ENCODE assay signal across 10 cellular contexts in the genomic region with DNA sequence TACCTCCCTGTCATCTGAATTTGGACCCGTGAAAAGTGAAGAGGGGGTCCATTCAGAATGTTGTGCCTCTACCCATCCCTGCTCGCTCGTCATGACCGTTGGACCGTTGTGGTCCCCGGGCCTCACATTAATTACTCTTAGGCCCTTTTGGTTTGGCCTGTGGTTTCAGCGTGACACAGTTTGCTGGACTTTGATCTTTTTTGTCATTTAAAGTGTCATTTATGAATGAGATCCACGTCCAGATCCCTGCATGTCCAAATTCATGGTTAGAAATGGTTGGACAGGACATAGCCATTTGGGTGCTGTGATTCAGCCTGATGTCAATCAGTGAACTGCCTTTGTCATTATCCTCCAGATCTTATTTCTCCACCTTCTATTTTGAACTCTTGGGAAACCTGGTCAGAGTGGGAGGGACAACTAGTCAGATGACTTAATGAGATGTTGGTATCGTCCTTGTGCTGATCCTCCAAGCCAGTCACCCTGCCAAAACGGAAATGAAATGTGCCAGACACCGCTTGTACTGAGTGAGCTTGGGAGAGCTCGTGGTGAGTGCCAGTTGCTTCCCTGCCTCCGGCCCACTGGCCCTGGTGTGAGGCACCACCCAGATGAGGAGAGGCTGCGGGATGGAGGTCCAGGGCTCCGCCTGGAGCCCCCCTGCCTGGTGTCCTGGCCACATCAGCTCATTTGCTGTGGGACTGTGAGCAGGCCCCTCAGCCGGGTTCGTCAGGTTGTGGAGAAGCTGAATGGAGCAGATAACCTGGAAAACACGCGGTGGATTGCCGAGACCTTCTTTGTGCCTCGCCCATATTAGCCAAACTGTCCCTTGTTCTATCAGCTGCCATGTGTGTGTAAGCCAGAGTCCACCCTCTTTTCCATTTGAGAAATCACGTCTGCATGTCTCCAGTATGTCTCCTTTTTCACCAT.
DNase-seq lines count a peak whose midpoint lies in the region; ATAC-seq and TF ChIP-seq lines count a peak whose summit lies in the region.
"Had no signal": no experiment of that assay in that cellular context is flagged by ENCODE, and none has a peak within 500 bp of the region (broad histone marks: within the 10 kb centered on the region; RNA-seq: fewer than 3 reads in every experiment).

No MANE protein-coding gene starts in this region.

- H3K4me3 Mint-ChIP-seq in activated T-cell treated with anti-CD3 and anti-CD28 coated beads, Interleukin-2, amount 50 U/mL, for 72 hours = no peak overlapping the region
- H3K4me3 Mint-ChIP-seq in activated T-cell treated with anti-CD3 and anti-CD28 coated beads, Interleukin-2, amount 50 U/mL, for 4 hours = no peak overlapping the region

- H3K27me3 ChIP-seq in body of pancreas (no peaks in the 10 kb centered on the region), tibial artery (no peaks in the 10 kb centered on the region)

- H3K9me3 ChIP-seq in body of pancreas = no peaks in the 10 kb centered on the region
- H3K9me3 ChIP-seq in tibial artery = no peaks in the 10 kb centered on the region

- H3K27ac Mint-ChIP-seq in activated T-cell treated with anti-CD3 and anti-CD28 coated beads, Interleukin-2, amount 50 U/mL, for 72 hours = peak overlapping the region; percentile 35

- H3K4me3 ChIP-seq in body of pancreas (no peak overlapping the region), tibial artery (no peak overlapping the region)
- H3K4me3 ChIP-seq: skin epidermis had no signal

- H3K27me3 Mint-ChIP-seq in activated T-cell treated with anti-CD3 and anti-CD28 coated beads, Interleukin-2, amount 50 U/mL, for 72 hours (ENCODE audit: low read depth) = no peaks in the 10 kb centered on the region
- no peaks in the 10 kb centered on the region for H3K27me3 Mint-ChIP-seq in activated T-cell treated with anti-CD3 and anti-CD28 coated beads, Interleukin-2, amount 50 U/mL, for 4 hours (ENCODE audit: low read depth)

- no peak overlapping the region for H3K27ac ChIP-seq in body of pancreas
- H3K27ac ChIP-seq in tibial artery = peak overlapping the region; percentile 81 to 83

- peaks cover 93% of the 10 kb centered on the region for H3K4me1 Mint-ChIP-seq in activated T-cell treated with anti-CD3 and anti-CD28 coated beads, Interleukin-2, amount 50 U/mL, for 72 hours (ENCODE audit: low read depth)
- H3K4me1 Mint-ChIP-seq in activated T-cell treated with anti-CD3 and anti-CD28 coated beads, Interleukin-2, amount 50 U/mL, for 4 hours (ENCODE audit: low read depth) = peaks cover 95% of the 10 kb centered on the region

- TF ChIP-seq CTCF in body of pancreas (IDR thresholded peaks at IDR 0.05) (no peak), tibial artery (IDR thresholded peaks at IDR 0.05) (no peak)

- intact Hi-C loops in body of pancreas (cut with DNase I) (no loop called here), tibial artery (cut with DNase I; ENCODE audit: low total_unique reads) (no loop called here)

- no peak for ATAC-seq in activated T-cell treated with anti-CD3 and anti-CD28 coated beads, Interleukin-2, amount 50 U/mL, for 72 hours (replicated peaks in 1 of 2)
- no peak for ATAC-seq in activated T-cell treated with anti-CD3 and anti-CD28 coated beads, Interleukin-2, amount 50 U/mL, for 4 hours
- peak; percentile 23 for ATAC-seq in body of pancreas
- ATAC-seq in left lobe of liver = peak; percentile 44
- ATAC-seq: stimulated activated naive CD8-positive, alpha-beta T cell treated with anti-CD3 and anti-CD28 coated beads, Interleukin-15, Interleukin-2, amounts not matched to agents 100 U/mL and 50 U/mL, for 24 hours had no signal

- peaks cover 13 to 23% of the 10 kb centered on the region in 2 donors for H3K36me3 Mint-ChIP-seq in activated T-cell treated with anti-CD3 and anti-CD28 coated beads, Interleukin-2, amount 50 U/mL, for 72 hours (ENCODE audit: insufficient read depth in 2 of 2)
- H3K36me3 Mint-ChIP-seq in activated T-cell treated with anti-CD3 and anti-CD28 coated beads, Interleukin-2, amount 50 U/mL, for 4 hours (ENCODE audit: insufficient read depth) = peaks cover 24% of the 10 kb centered on the region

- H3K36me3 ChIP-seq in body of pancreas (replicated peaks in 1 of 2; ENCODE audit: insufficient read depth in 1 of 2, low read depth in 2 of 2) = no peaks in the 10 kb centered on the region
- H3K36me3 ChIP-seq in tibial artery = no peaks in the 10 kb centered on the region

- TF ChIP-seq POLR2A in body of pancreas (IDR thresholded peaks at IDR 0.05) = no peak

- DNase-seq in activated T-cell treated with anti-CD3 and anti-CD28 coated beads, Interleukin-2, amount 50 U/mL, for 72 hours = no peak
- DNase-seq in activated T-cell treated with anti-CD3 and anti-CD28 coated beads, Interleukin-2, amount 50 U/mL, for 4 hours = no peak
- DNase-seq in body of pancreas = no peak
- DNase-seq in left lobe of liver (ENCODE audit: low spot score) = no peak
- DNase-seq in tibial artery = peak; percentile 76 to 92
- DNase-seq in DMS53 (lab: John Stamatoyannopoulos, UW) = no peak
- no peak for DNase-seq in DMS79 (lab: John Stamatoyannopoulos, UW)
- DNase-seq in DMS153 treated with DMSO at 0.1 percent for 48 hours (lab: John Stamatoyannopoulos, UW; ENCODE audit: unreplicated experiment) = no peak
- DNase-seq: stimulated activated naive CD8-positive, alpha-beta T cell treated with anti-CD3 and anti-CD28 coated beads, Interleukin-15, Interleukin-2, amounts not matched to agents 100 U/mL and 50 U/mL, for 24 hours had no signal

- H3K4me1 ChIP-seq in body of pancreas (peaks cover 13% of the 10 kb centered on the region), tibial artery (peaks cover 4 to 72% (median 36%) of the 10 kb centered on the region in 4 donors)

- peaks cover 3 to 5% of the 10 kb centered on the region in 2 donors for H3K9me3 Mint-ChIP-seq in activated T-cell treated with anti-CD3 and anti-CD28 coated beads, Interleukin-2, amount 50 U/mL, for 72 hours
- H3K9me3 Mint-ChIP-seq in activated T-cell treated with anti-CD3 and anti-CD28 coated beads, Interleukin-2, amount 50 U/mL, for 4 hours = peaks cover 7% of the 10 kb centered on the region

- WGBS in body of pancreas, 2 donors = 87 to 91% methylated on average over 21 to 22 of the region's 22 CpGs

Comparison
In these comparisons a context has a peak if more than half of its experiments do, and no peak if none do; other contexts are left out.
1. ATAC-seq: peak in body of pancreas (single experiment) and left lobe of liver (single experiment); none in activated T-cell treated with anti-CD3 and anti-CD28 coated beads, Interleukin-2, amount 50 U/mL, for 72 hours (0 of 2) and activated T-cell treated with anti-CD3 and anti-CD28 coated beads, Interleukin-2, amount 50 U/mL, for 4 hours (0 of 2).
2. DNase-seq: peak in tibial artery (2 of 2); none in activated T-cell treated with anti-CD3 and anti-CD28 coated beads, Interleukin-2, amount 50 U/mL, for 72 hours (0 of 2), activated T-cell treated with anti-CD3 and anti-CD28 coated beads, Interleukin-2, amount 50 U/mL, for 4 hours (single experiment), body of pancreas (0 of 4), left lobe of liver (single experiment), DMS53 (single experiment), DMS79 (single experiment) and DMS153 treated with DMSO at 0.1 percent for 48 hours (single experiment).
3. H3K27ac ChIP-seq: peak in tibial artery (2 of 2); none in body of pancreas (0 of 4).